In the genomic region with DNA sequence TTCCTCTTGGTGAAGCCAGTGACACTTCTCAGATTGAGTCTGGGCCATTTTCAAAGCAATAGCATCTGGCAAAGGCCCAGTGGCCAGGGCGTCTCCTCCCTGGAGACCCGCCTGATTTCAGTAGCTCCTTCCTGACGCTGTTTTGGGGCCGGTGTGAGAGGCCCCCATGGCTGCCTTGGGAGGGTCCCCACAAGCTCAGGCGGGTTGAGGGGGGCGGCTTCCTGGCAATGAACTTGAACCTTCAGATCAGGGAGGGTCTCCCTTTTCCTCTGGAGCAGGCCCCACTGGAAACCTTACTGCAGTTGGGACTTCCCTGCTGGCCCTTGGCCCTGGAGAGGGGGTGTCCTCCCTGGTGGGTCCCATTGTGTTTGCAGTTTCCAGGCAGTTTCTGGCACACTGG, we compare ENCODE assay signal across 20 cellular contexts.
"Had no signal": no experiment of that assay in that cellular context is flagged by ENCODE, and none has a peak within 500 bp of the region (broad histone marks: within the 10 kb centered on the region; RNA-seq: fewer than 3 reads in every experiment).

No MANE protein-coding gene starts in this region.

- H3K79me2 ChIP-seq: hepatocyte had no signal

- H3K4me3 Mint-ChIP-seq: activated CD4-positive, alpha-beta memory T cell treated with anti-CD3 and anti-CD28 coated beads for 36 hours; activated CD4-positive, alpha-beta T cell treated with anti-CD3 and anti-CD28 coated beads for 36 hours; activated naive CD8-positive, alpha-beta T cell treated with anti-CD3 and anti-CD28 coated beads for 36 hours; neural progenitor cell; stimulated activated effector memory CD8-positive, alpha-beta T cell treated with anti-CD3 and anti-CD28 coated beads, Interleukin-12 subunit alpha, Interleukin-12 subunit beta, amount 100 ng/mL, for 72 hours; T-helper 2 cell treated with Interferon-gamma antibody and Interleukin-4, amounts not matched to agents 5 μg/mL and 100 μg/mL, for 36 hours; type B pancreatic cell; WTC11 had no signal

- H3K9ac ChIP-seq: neural progenitor cell had no signal

- H3K4me1 ChIP-seq: neural progenitor cell, prostate gland, testis had no signal

- H3K27ac ChIP-seq: dorsolateral prefrontal cortex, neural progenitor cell, prostate gland, testis had no signal

- H3K27me3 Mint-ChIP-seq: activated CD4-positive, alpha-beta memory T cell treated with anti-CD3 and anti-CD28 coated beads for 36 hours; activated naive CD8-positive, alpha-beta T cell treated with anti-CD3 and anti-CD28 coated beads for 36 hours; type B pancreatic cell had no signal

- H3K4me1 Mint-ChIP-seq: activated naive CD8-positive, alpha-beta T cell treated with anti-CD3 and anti-CD28 coated beads for 36 hours; WTC11 had no signal

- H3K4me2 ChIP-seq: hepatocyte, neural progenitor cell, smooth muscle cell had no signal

- H3K27ac Mint-ChIP-seq: activated CD4-positive, alpha-beta memory T cell treated with anti-CD3 and anti-CD28 coated beads for 36 hours; activated CD4-positive, alpha-beta T cell treated with anti-CD3 and anti-CD28 coated beads for 36 hours; activated naive CD8-positive, alpha-beta T cell treated with anti-CD3 and anti-CD28 coated beads for 36 hours; neural progenitor cell; stimulated activated effector memory CD8-positive, alpha-beta T cell treated with anti-CD3 and anti-CD28 coated beads, Interleukin-12 subunit alpha, Interleukin-12 subunit beta, amount 100 ng/mL, for 72 hours; T-helper 2 cell treated with Interferon-gamma antibody and Interleukin-4, amounts not matched to agents 5 μg/mL and 100 μg/mL, for 36 hours; type B pancreatic cell; WTC11 had no signal

- ATAC-seq: activated CD4-positive, alpha-beta T cell treated with anti-CD3 and anti-CD28 coated beads for 36 hours; mucosa of descending colon; sciatic nerve; stimulated activated effector memory CD8-positive, alpha-beta T cell treated with anti-CD3 and anti-CD28 coated beads, Interleukin-12 subunit alpha, Interleukin-12 subunit beta, amount 100 ng/mL, for 72 hours; WTC11 had no signal

- H3K36me3 Mint-ChIP-seq: activated CD4-positive, alpha-beta memory T cell treated with anti-CD3 and anti-CD28 coated beads for 36 hours; activated naive CD8-positive, alpha-beta T cell treated with anti-CD3 and anti-CD28 coated beads for 36 hours; memory B cell; naive B cell; neural progenitor cell; stimulated activated effector memory CD8-positive, alpha-beta T cell treated with anti-CD3 and anti-CD28 coated beads, Interleukin-12 subunit alpha, Interleukin-12 subunit beta, amount 100 ng/mL, for 72 hours; type B pancreatic cell; WTC11 had no signal

- H2AFZ ChIP-seq: hepatocyte, neural progenitor cell had no signal

- H3K36me3 ChIP-seq: neural progenitor cell, prostate gland had no signal

- H3K9me3 ChIP-seq: mucosa of descending colon, prostate gland, testis had no signal

- H3K27me3 ChIP-seq: dorsolateral prefrontal cortex, hepatocyte, neural progenitor cell, testis had no signal

- H3K9me3 Mint-ChIP-seq: memory B cell; stimulated activated effector memory CD8-positive, alpha-beta T cell treated with anti-CD3 and anti-CD28 coated beads, Interleukin-12 subunit alpha, Interleukin-12 subunit beta, amount 100 ng/mL, for 72 hours; T-helper 2 cell treated with Interferon-gamma antibody and Interleukin-4, amounts not matched to agents 5 μg/mL and 100 μg/mL, for 36 hours; WTC11 had no signal

- DNase-seq: activated CD4-positive, alpha-beta memory T cell treated with anti-CD3 and anti-CD28 coated beads for 36 hours; activated CD4-positive, alpha-beta T cell treated with anti-CD3 and anti-CD28 coated beads for 36 hours; activated naive CD8-positive, alpha-beta T cell treated with anti-CD3 and anti-CD28 coated beads for 36 hours; amniotic stem cell; caudate nucleus; stimulated activated CD4-positive, alpha-beta T cell treated with anti-CD3 and anti-CD28 coated beads, Interleukin-4, amount 100 ng/mL, for 24 hours; testis had no signal

- H3K4me3 ChIP-seq: dorsolateral prefrontal cortex, hepatocyte, mucosa of descending colon, neural progenitor cell, prostate gland, smooth muscle cell, testis had no signal
